ENCODE assay signal across 1 cellular context in genomic region chr16:24652803-24653202, GRCh38.
TF ChIP-seq lines count a peak whose summit lies in the region.

No MANE protein-coding gene starts in this region.

TF ChIP-seq in WTC11, 78 proteins besides CTCF, POLR2A, EP300 and RAD21 (continued from another document):
- TF ChIP-seq, protein P1, sequence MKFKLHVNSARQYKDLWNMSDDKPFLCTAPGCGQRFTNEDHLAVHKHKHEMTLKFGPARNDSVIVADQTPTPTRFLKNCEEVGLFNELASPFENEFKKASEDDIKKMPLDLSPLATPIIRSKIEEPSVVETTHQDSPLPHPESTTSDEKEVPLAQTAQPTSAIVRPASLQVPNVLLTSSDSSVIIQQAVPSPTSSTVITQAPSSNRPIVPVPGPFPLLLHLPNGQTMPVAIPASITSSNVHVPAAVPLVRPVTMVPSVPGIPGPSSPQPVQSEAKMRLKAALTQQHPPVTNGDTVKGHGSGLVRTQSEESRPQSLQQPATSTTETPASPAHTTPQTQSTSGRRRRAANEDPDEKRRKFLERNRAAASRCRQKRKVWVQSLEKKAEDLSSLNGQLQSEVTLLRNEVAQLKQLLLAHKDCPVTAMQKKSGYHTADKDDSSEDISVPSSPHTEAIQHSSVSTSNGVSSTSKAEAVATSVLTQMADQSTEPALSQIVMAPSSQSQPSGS (CRISPR knock-in tag; IDR thresholded peaks at IDR 0.05; ENCODE audit: borderline replicate concordance, low read depth) = no peak
- no peak for TF ChIP-seq IRF1 (CRISPR knock-in tag; IDR thresholded peaks at IDR 0.05)
- TF ChIP-seq, protein P2, sequence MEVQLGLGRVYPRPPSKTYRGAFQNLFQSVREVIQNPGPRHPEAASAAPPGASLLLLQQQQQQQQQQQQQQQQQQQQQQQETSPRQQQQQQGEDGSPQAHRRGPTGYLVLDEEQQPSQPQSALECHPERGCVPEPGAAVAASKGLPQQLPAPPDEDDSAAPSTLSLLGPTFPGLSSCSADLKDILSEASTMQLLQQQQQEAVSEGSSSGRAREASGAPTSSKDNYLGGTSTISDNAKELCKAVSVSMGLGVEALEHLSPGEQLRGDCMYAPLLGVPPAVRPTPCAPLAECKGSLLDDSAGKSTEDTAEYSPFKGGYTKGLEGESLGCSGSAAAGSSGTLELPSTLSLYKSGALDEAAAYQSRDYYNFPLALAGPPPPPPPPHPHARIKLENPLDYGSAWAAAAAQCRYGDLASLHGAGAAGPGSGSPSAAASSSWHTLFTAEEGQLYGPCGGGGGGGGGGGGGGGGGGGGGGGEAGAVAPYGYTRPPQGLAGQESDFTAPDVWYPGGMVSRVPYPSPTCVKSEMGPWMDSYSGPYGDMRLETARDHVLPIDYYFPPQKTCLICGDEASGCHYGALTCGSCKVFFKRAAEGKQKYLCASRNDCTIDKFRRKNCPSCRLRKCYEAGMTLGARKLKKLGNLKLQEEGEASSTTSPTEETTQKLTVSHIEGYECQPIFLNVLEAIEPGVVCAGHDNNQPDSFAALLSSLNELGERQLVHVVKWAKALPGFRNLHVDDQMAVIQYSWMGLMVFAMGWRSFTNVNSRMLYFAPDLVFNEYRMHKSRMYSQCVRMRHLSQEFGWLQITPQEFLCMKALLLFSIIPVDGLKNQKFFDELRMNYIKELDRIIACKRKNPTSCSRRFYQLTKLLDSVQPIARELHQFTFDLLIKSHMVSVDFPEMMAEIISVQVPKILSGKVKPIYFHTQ (CRISPR knock-in tag; IDR thresholded peaks at IDR 0.05) = no peak
- TF ChIP-seq FOXP1 (CRISPR knock-in tag; IDR thresholded peaks at IDR 0.05; ENCODE audit: borderline replicate concordance) = no peak
- TF ChIP-seq GTF2I (CRISPR knock-in tag; conservative IDR thresholded peaks at IDR 0.05) = no peak
- no peak for TF ChIP-seq ZNF219 (CRISPR knock-in tag; IDR thresholded peaks at IDR 0.05; ENCODE audit: borderline replicate concordance)
- TF ChIP-seq FOXJ3 (CRISPR knock-in tag; IDR thresholded peaks at IDR 0.05; ENCODE audit: borderline replicate concordance) = no peak
- TF ChIP-seq TEAD4 (CRISPR knock-in tag; IDR thresholded peaks at IDR 0.05) = no peak
- no peak for TF ChIP-seq HMGA2 (CRISPR knock-in tag; IDR thresholded peaks at IDR 0.05)
- TF ChIP-seq, protein P3, sequence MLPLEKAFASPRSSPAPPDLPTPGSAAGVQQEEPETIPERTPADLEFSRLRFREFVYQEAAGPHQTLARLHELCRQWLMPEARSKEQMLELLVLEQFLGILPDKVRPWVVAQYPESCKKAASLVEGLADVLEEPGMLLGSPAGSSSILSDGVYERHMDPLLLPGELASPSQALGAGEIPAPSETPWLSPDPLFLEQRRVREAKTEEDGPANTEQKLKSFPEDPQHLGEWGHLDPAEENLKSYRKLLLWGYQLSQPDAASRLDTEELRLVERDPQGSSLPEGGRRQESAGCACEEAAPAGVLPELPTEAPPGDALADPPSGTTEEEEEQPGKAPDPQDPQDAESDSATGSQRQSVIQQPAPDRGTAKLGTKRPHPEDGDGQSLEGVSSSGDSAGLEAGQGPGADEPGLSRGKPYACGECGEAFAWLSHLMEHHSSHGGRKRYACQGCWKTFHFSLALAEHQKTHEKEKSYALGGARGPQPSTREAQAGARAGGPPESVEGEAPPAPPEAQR (CRISPR knock-in tag; IDR thresholded peaks at IDR 0.05) = no peak
- TF ChIP-seq PRRX2 (CRISPR knock-in tag; IDR thresholded peaks at IDR 0.05) = no peak
- TF ChIP-seq ZNF281 (CRISPR knock-in tag; IDR thresholded peaks at IDR 0.05) = no peak
